ENCODE assay signal across 8 cellular contexts in genomic region chr3:126983276-126983652, GRCh38. TPM values are rescaled to one million over a fixed set of nuclear protein-coding genes. Genes with fewer than 3 reads are reported as not detected.
DNase-seq lines count a peak whose midpoint lies in the region; ATAC-seq and TF ChIP-seq lines count a peak whose summit lies in the region.

No MANE protein-coding gene starts in this region.

- H3K36me3 Mint-ChIP-seq in activated naive CD8-positive, alpha-beta T cell treated with anti-CD3 and anti-CD28 coated beads, Interleukin-2, amount 50 U/mL, for 24 hours (ENCODE audit: low read depth): no peaks in the 10 kb centered on the region

- H3K4me3 Mint-ChIP-seq in activated naive CD8-positive, alpha-beta T cell treated with anti-CD3 and anti-CD28 coated beads, Interleukin-2, amount 50 U/mL, for 24 hours: no peak overlapping the region

- no peak for TF ChIP-seq CTCF in HFF-Myc (IDR thresholded peaks at IDR 0.05; ENCODE audit: low read depth, low read length, missing control alignments)
- TF ChIP-seq CTCF in left lung (IDR thresholded peaks at IDR 0.05): no peak

- H3K9me3 ChIP-seq in BLaER1 treated with 17β-estradiol and CSF1 and Interleukin-3, amounts not matched to agents 10 nM and 100 nM (replicated peaks in 1 of 11): no peaks in the 10 kb centered on the region
- H3K9me3 ChIP-seq in left lung: no peaks in the 10 kb centered on the region

- H3K4me2 ChIP-seq in BLaER1 treated with 17β-estradiol and CSF1 and Interleukin-3, amounts not matched to agents 10 nM and 100 nM: peak overlapping the region; percentile 95 to 100 (median 99)

- peaks cover 0 to 2% (median 0%) of the 10 kb centered on the region in 11 experiments; a peak in 2 of 22 replicates for H3K36me3 ChIP-seq in BLaER1 treated with 17β-estradiol and CSF1 and Interleukin-3, amounts not matched to agents 10 nM and 100 nM
- peaks cover 0 to under 1% of the 10 kb centered on the region in 2 donors for H3K36me3 ChIP-seq in left lung

- peak overlapping the region; percentile 57 to 92 (median 74) for H3K9ac ChIP-seq in BLaER1 treated with 17β-estradiol and CSF1 and Interleukin-3, amounts not matched to agents 10 nM and 100 nM

- H3K27ac Mint-ChIP-seq in activated naive CD8-positive, alpha-beta T cell treated with anti-CD3 and anti-CD28 coated beads, Interleukin-2, amount 50 U/mL, for 24 hours: no peak overlapping the region

- peaks cover 6% of the 10 kb centered on the region for H3K27me3 Mint-ChIP-seq in activated naive CD8-positive, alpha-beta T cell treated with anti-CD3 and anti-CD28 coated beads, Interleukin-2, amount 50 U/mL, for 24 hours

- H3K4me3 ChIP-seq in BLaER1 treated with 17β-estradiol and CSF1 and Interleukin-3, amounts not matched to agents 10 nM and 100 nM: peak overlapping the region; percentile 68 to 96 (median 72)
- peak overlapping the region; percentile 72 for H3K4me3 ChIP-seq in HFF-Myc (replicated peaks; ENCODE audit: low read depth, low read length)
- H3K4me3 ChIP-seq in left lung: peak overlapping the region; percentile 66 to 76

- peaks cover 35 to 68% (median 62%) of the 10 kb centered on the region in 11 experiments for H3K27me3 ChIP-seq in BLaER1 treated with 17β-estradiol and CSF1 and Interleukin-3, amounts not matched to agents 10 nM and 100 nM
- H3K27me3 ChIP-seq in left lung: peaks cover 0 to 62% of the 10 kb centered on the region in 2 donors

- H3K9me3 Mint-ChIP-seq in activated naive CD8-positive, alpha-beta T cell treated with anti-CD3 and anti-CD28 coated beads, Interleukin-2, amount 50 U/mL, for 24 hours: no peaks in the 10 kb centered on the region

- no peak for ATAC-seq in activated naive CD8-positive, alpha-beta T cell treated with anti-CD3 and anti-CD28 coated beads, Interleukin-2, amount 50 U/mL, for 24 hours
- ATAC-seq in left lung (peak; percentile 1), HG02884 (IDR thresholded peaks at IDR 0.05; ENCODE audit: unreplicated experiment) (no peak), GM21447 (IDR thresholded peaks at IDR 0.05; ENCODE audit: unreplicated experiment) (no peak)

- peak overlapping the region in 10 of 11 experiments; percentile 13 to 69 (median 50); a peak in 16 of 22 replicates for H3K27ac ChIP-seq in BLaER1 treated with 17β-estradiol and CSF1 and Interleukin-3, amounts not matched to agents 10 nM and 100 nM
- no peak overlapping the region for H3K27ac ChIP-seq in left lung

- H3K4me1 Mint-ChIP-seq in activated naive CD8-positive, alpha-beta T cell treated with anti-CD3 and anti-CD28 coated beads, Interleukin-2, amount 50 U/mL, for 24 hours: peaks cover 22% of the 10 kb centered on the region

- intact Hi-C loops in left lung (cut with DNase I): loop anchor here in 1 of 2 donors (5.0 kb wide), 2 partner anchors 231 to 301 kb away; no protein-coding TSS in a partner anchor

- H3K4me1 ChIP-seq in BLaER1 treated with 17β-estradiol and CSF1 and Interleukin-3, amounts not matched to agents 10 nM and 100 nM: peaks cover 28 to 56% (median 39%) of the 10 kb centered on the region in 10 experiments
- H3K4me1 ChIP-seq in left lung: peaks cover 12 to 30% of the 10 kb centered on the region in 2 donors

- H4K20me1 ChIP-seq in BLaER1 treated with 17β-estradiol and CSF1 and Interleukin-3, amounts not matched to agents 10 nM and 100 nM: peaks cover 47 to 71% (median 59%) of the 10 kb centered on the region in 11 experiments

- no peak for DNase-seq in HFF-Myc (ENCODE audit: extremely low read depth, low read depth)
- peak; percentile 9 for DNase-seq in activated naive CD8-positive, alpha-beta T cell treated with anti-CD3 and anti-CD28 coated beads, Interleukin-2, amount 50 U/mL, for 24 hours
- peak in 1 of 2 donors; percentile 78 for DNase-seq in left lung
- no peak for DNase-seq in NCI-H526 (lab: John Stamatoyannopoulos, UW)
- DNase-seq in midbrain (lab: John Stamatoyannopoulos, UW): no peak

RNA-seq across cellular contexts. Expression of gene PLXNA1, which starts 0.3 kb away (rescaled TPM):
- 10 to 100 TPM; 48.8 to 64.6 TPM for total RNA-seq in left lung

Comparison
In these comparisons a context has a peak if more than half of its experiments do, and no peak if none do; other contexts are left out.
1. H3K27ac ChIP-seq: peak in BLaER1 treated with 17β-estradiol and CSF1 and Interleukin-3, amounts not matched to agents 10 nM and 100 nM (10 of 11); none in left lung (0 of 2).
2. Peak in every context shown above with its lines, with median percentiles within 50 percentile points of each other: H3K4me3 ChIP-seq.